Comparison of ENCODE assay signal across 28 cellular contexts in genomic region chr17:37462492-37462891, GRCh38.
"Had no signal": no experiment of that assay in that cellular context is flagged by ENCODE, and none has a peak within 500 bp of the region (broad histone marks: within the 10 kb centered on the region; RNA-seq: fewer than 3 reads in every experiment).

No MANE protein-coding gene starts in this region.

- DNase-seq: stimulated activated CD4-positive, alpha-beta T cell treated with anti-CD3 and anti-CD28 coated beads, Interleukin-2, amount 100 ng/mL, for 48 hours; stimulated activated CD4-positive, alpha-beta T cell treated with anti-CD3 and anti-CD28 coated beads, Interleukin-4, amount 100 ng/mL, for 1 hour; stimulated activated CD4-positive, alpha-beta T cell treated with anti-CD3 and anti-CD28 coated beads, Interleukin-4, amount 100 ng/mL, for 24 hours; stimulated activated CD4-positive, alpha-beta T cell treated with anti-CD3 and anti-CD28 coated beads, Interleukin-4, amount 100 ng/mL, for 4 hours; stimulated activated CD8-positive, alpha-beta memory T cell treated with anti-CD3 and anti-CD28 coated beads, Interleukin-4, amount 100 ng/mL, for 48 hours; stimulated activated naive B cell treated with anti-CD40 and anti-IgM and Interleukin-4, amounts not matched to agents 10 μg/mL and 1 μg/mL and 100 μg/mL, for 72 hours; stimulated activated naive CD4-positive, alpha-beta T cell; stimulated activated naive CD4-positive, alpha-beta T cell treated with Interleukin-2 at 50 U/mL for 16 hours; stimulated activated naive CD8-positive, alpha-beta T cell treated with anti-CD3 and anti-CD28 coated beads, Interleukin-15, amount 100 ng/mL, for 72 hours; stimulated activated naive CD8-positive, alpha-beta T cell treated with anti-CD3 and anti-CD28 coated beads, Interleukin-15, Interleukin-2, amounts not matched to agents 100 U/mL and 50 U/mL, for 24 hours; stomach; substantia nigra; testis; thyroid gland; tibial artery; transverse colon; trophoblast cell; upper lobe of left lung; upper lobe of right lung; uterus had no signal

- H3K27me3 Mint-ChIP-seq: stimulated activated memory B cell treated with anti-CD40 and anti-IgM and Interleukin-4, amounts not matched to agents 10 μg/mL and 1 μg/mL and 100 μg/mL, for 72 hours; stimulated activated naive B cell treated with anti-CD40 and anti-IgM and Interleukin-4, amounts not matched to agents 10 μg/mL and 1 μg/mL and 100 μg/mL, for 72 hours; stimulated activated naive CD8-positive, alpha-beta T cell treated with anti-CD3 and anti-CD28 coated beads, Interleukin-15, amount 100 ng/mL, for 72 hours; stimulated activated naive CD8-positive, alpha-beta T cell treated with anti-CD3 and anti-CD28 coated beads, Interleukin-15, Interleukin-2, amounts not matched to agents 100 ng/mL and 50 ng/mL, for 24 hours; type B pancreatic cell had no signal

- H3K9me3 ChIP-seq: stomach, suprapubic skin, testis, thoracic aorta, thyroid gland, tibial artery, tibial nerve, transverse colon, upper lobe of left lung, upper lobe of right lung, uterus, vagina had no signal

- H3K27ac ChIP-seq: stomach, suprapubic skin, testis, thoracic aorta, thyroid gland, tibial artery, tibial nerve, transverse colon, upper lobe of left lung, upper lobe of right lung, uterus, vagina had no signal

- H3K27me3 ChIP-seq: stomach, suprapubic skin, testis, thyroid gland, tibial artery, tibial nerve, transverse colon, upper lobe of left lung, upper lobe of right lung, uterus, vagina had no signal

- ATAC-seq: stimulated activated memory B cell treated with anti-CD40 and anti-IgM and Interleukin-4, amounts not matched to agents 10 μg/mL and 1 μg/mL and 100 μg/mL, for 72 hours; stimulated activated naive B cell treated with anti-CD40 and anti-IgM and Interleukin-4, amounts not matched to agents 10 μg/mL and 1 μg/mL and 100 μg/mL, for 72 hours; stimulated activated naive CD8-positive, alpha-beta T cell treated with anti-CD3 and anti-CD28 coated beads, Interleukin-15, amount 100 ng/mL, for 72 hours; upper lobe of right lung had no signal

- H3K9me3 Mint-ChIP-seq: stimulated activated effector memory CD8-positive, alpha-beta T cell treated with anti-CD3 and anti-CD28 coated beads, Interleukin-12 subunit alpha, Interleukin-12 subunit beta, amount 100 ng/mL, for 72 hours; stimulated activated memory B cell treated with anti-CD40 and anti-IgM and Interleukin-4, amounts not matched to agents 10 μg/mL and 1 μg/mL and 100 μg/mL, for 72 hours; stimulated activated naive B cell treated with anti-CD40 and anti-IgM and Interleukin-4, amounts not matched to agents 10 μg/mL and 1 μg/mL and 100 μg/mL, for 72 hours; stimulated activated naive CD8-positive, alpha-beta T cell treated with anti-CD3 and anti-CD28 coated beads, Interleukin-15, amount 100 ng/mL, for 72 hours; stimulated activated naive CD8-positive, alpha-beta T cell treated with anti-CD3 and anti-CD28 coated beads, Interleukin-15, Interleukin-2, amounts not matched to agents 100 ng/mL and 50 ng/mL, for 24 hours; type B pancreatic cell had no signal

- H3K4me1 Mint-ChIP-seq: stimulated activated memory B cell treated with anti-CD40 and anti-IgM and Interleukin-4, amounts not matched to agents 10 μg/mL and 1 μg/mL and 100 μg/mL, for 72 hours; stimulated activated naive B cell treated with anti-CD40 and anti-IgM and Interleukin-4, amounts not matched to agents 10 μg/mL and 1 μg/mL and 100 μg/mL, for 72 hours had no signal

- H3K4me3 Mint-ChIP-seq: stimulated activated effector memory CD8-positive, alpha-beta T cell treated with anti-CD3 and anti-CD28 coated beads, Interleukin-12 subunit alpha, Interleukin-12 subunit beta, amount 100 ng/mL, for 72 hours; stimulated activated memory B cell treated with anti-CD40 and anti-IgM and Interleukin-4, amounts not matched to agents 10 μg/mL and 1 μg/mL and 100 μg/mL, for 72 hours; stimulated activated naive B cell treated with anti-CD40 and anti-IgM and Interleukin-4, amounts not matched to agents 10 μg/mL and 1 μg/mL and 100 μg/mL, for 72 hours; stimulated activated naive CD8-positive, alpha-beta T cell treated with anti-CD3 and anti-CD28 coated beads, Interleukin-15, amount 100 ng/mL, for 72 hours; stimulated activated naive CD8-positive, alpha-beta T cell treated with anti-CD3 and anti-CD28 coated beads, Interleukin-15, Interleukin-2, amounts not matched to agents 100 ng/mL and 50 ng/mL, for 24 hours; type B pancreatic cell had no signal

- H3K27ac Mint-ChIP-seq: stimulated activated effector memory CD8-positive, alpha-beta T cell treated with anti-CD3 and anti-CD28 coated beads, Interleukin-12 subunit alpha, Interleukin-12 subunit beta, amount 100 ng/mL, for 72 hours; stimulated activated memory B cell treated with anti-CD40 and anti-IgM and Interleukin-4, amounts not matched to agents 10 μg/mL and 1 μg/mL and 100 μg/mL, for 72 hours; stimulated activated naive B cell treated with anti-CD40 and anti-IgM and Interleukin-4, amounts not matched to agents 10 μg/mL and 1 μg/mL and 100 μg/mL, for 72 hours; stimulated activated naive CD8-positive, alpha-beta T cell treated with anti-CD3 and anti-CD28 coated beads, Interleukin-15, amount 100 ng/mL, for 72 hours; stimulated activated naive CD8-positive, alpha-beta T cell treated with anti-CD3 and anti-CD28 coated beads, Interleukin-15, Interleukin-2, amounts not matched to agents 100 ng/mL and 50 ng/mL, for 24 hours; type B pancreatic cell had no signal
